ENCODE assay signal across 16 cellular contexts in genomic region chr9:83280259-83280658, GRCh38.
DNase-seq lines count a peak whose midpoint lies in the region; ATAC-seq and TF ChIP-seq lines count a peak whose summit lies in the region.
"Had no signal": no experiment of that assay in that cellular context is flagged by ENCODE, and none has a peak within 500 bp of the region (broad histone marks: within the 10 kb centered on the region; RNA-seq: fewer than 3 reads in every experiment).

No MANE protein-coding gene starts in this region.

- H3K36me3 Mint-ChIP-seq in natural killer cell treated with Interleukin-12 subunit alpha and Interleukin-12 subunit beta and Interleukin-15 and Interleukin-18, amount 100 ng/mL, for 72 hours, result no peaks in the 10 kb centered on the region
- H3K36me3 Mint-ChIP-seq in natural killer cell, result no peaks in the 10 kb centered on the region
- H3K36me3 Mint-ChIP-seq in naive thymus-derived CD4-positive, alpha-beta T cell, result peaks cover 0 to 8% (median 0%) of the 10 kb centered on the region in 5 donors
- H3K36me3 Mint-ChIP-seq: naive B cell had no signal

- H3K4me3 Mint-ChIP-seq in natural killer cell treated with Interleukin-12 subunit alpha and Interleukin-12 subunit beta and Interleukin-15 and Interleukin-18, amount 100 ng/mL, for 72 hours, result no peak overlapping the region
- no peak overlapping the region for H3K4me3 Mint-ChIP-seq in natural killer cell
- H3K4me3 Mint-ChIP-seq in naive thymus-derived CD4-positive, alpha-beta T cell, result no peak overlapping the region
- H3K4me3 Mint-ChIP-seq: IgD-negative memory B cell, naive B cell had no signal

- no peak overlapping the region for H3K27ac Mint-ChIP-seq in natural killer cell treated with Interleukin-12 subunit alpha and Interleukin-12 subunit beta and Interleukin-15 and Interleukin-18, amount 100 ng/mL, for 72 hours
- no peak overlapping the region for H3K27ac Mint-ChIP-seq in natural killer cell
- no peak overlapping the region for H3K27ac Mint-ChIP-seq in naive thymus-derived CD4-positive, alpha-beta T cell
- H3K27ac Mint-ChIP-seq: IgD-negative memory B cell, naive B cell had no signal

- H3K9me3 ChIP-seq in naive thymus-derived CD4-positive, alpha-beta T cell (ENCODE audit: control insufficient read depth in 2 of 3, low read length in 3 of 3), result no peaks in the 10 kb centered on the region
- H3K9me3 ChIP-seq: Caco-2 had no signal

- H3K4me1 ChIP-seq in naive thymus-derived CD4-positive, alpha-beta T cell (ENCODE audit: control insufficient read depth in 2 of 2, insufficient read depth in 2 of 2, low read length in 2 of 2), result no peaks in the 10 kb centered on the region
- H3K4me1 ChIP-seq: Caco-2 had no signal

- peaks cover 8 to 9% of the 10 kb centered on the region in 2 donors for H3K4me1 Mint-ChIP-seq in natural killer cell treated with Interleukin-12 subunit alpha and Interleukin-12 subunit beta and Interleukin-15 and Interleukin-18, amount 100 ng/mL, for 72 hours (ENCODE audit: low read depth in 2 of 2)
- peaks cover 12 to 13% of the 10 kb centered on the region in 2 donors for H3K4me1 Mint-ChIP-seq in natural killer cell
- H3K4me1 Mint-ChIP-seq in naive thymus-derived CD4-positive, alpha-beta T cell, result peaks cover 0 to 2% (median 0%) of the 10 kb centered on the region in 7 donors
- H3K4me1 Mint-ChIP-seq: IgD-negative memory B cell, naive B cell had no signal

- POLR2A ChIA-PET in naive thymus-derived CD4-positive, alpha-beta T cell (lab: Charles Lee), result no interaction called here

- no peak for TF ChIP-seq CTCF in natural killer cell (IDR thresholded peaks at IDR 0.05)

- peaks cover 0 to 11% of the 10 kb centered on the region in 2 donors for H3K27me3 Mint-ChIP-seq in natural killer cell treated with Interleukin-12 subunit alpha and Interleukin-12 subunit beta and Interleukin-15 and Interleukin-18, amount 100 ng/mL, for 72 hours
- no peaks in the 10 kb centered on the region for H3K27me3 Mint-ChIP-seq in natural killer cell (ENCODE audit: low read depth in 2 of 2)
- no peaks in the 10 kb centered on the region for H3K27me3 Mint-ChIP-seq in naive thymus-derived CD4-positive, alpha-beta T cell
- H3K27me3 Mint-ChIP-seq: naive B cell had no signal

- no peaks in the 10 kb centered on the region for H3K27me3 ChIP-seq in naive thymus-derived CD4-positive, alpha-beta T cell (ENCODE audit: control insufficient read depth in 2 of 2, insufficient read depth in 2 of 2, low read length in 2 of 2)

- H3K36me3 ChIP-seq in naive thymus-derived CD4-positive, alpha-beta T cell (ENCODE audit: control insufficient read depth in 2 of 3, insufficient read depth in 3 of 3, low read length in 3 of 3), result no peaks in the 10 kb centered on the region

- peak; percentile 57 to 59 for ATAC-seq in natural killer cell treated with Interleukin-12 subunit alpha and Interleukin-12 subunit beta and Interleukin-15 and Interleukin-18, amount 100 ng/mL, for 72 hours
- no peak for ATAC-seq in natural killer cell
- ATAC-seq in naive thymus-derived CD4-positive, alpha-beta T cell, result no peak
- ATAC-seq in HG02642 (IDR thresholded peaks at IDR 0.05; ENCODE audit: poor library complexity, unreplicated experiment), result no peak
- no peak for ATAC-seq in GM18873 (IDR thresholded peaks at IDR 0.05; ENCODE audit: low FRiP score, unreplicated experiment)
- ATAC-seq: esophagus mucosa had no signal

- intact Hi-C loops in natural killer cell (cut with micrococcal nuclease), result no loop called here
- intact Hi-C loops in naive thymus-derived CD4-positive, alpha-beta T cell (cut with micrococcal nuclease), result no loop called here

- no peak overlapping the region for H3K27ac ChIP-seq in naive thymus-derived CD4-positive, alpha-beta T cell (ENCODE audit: low read depth, low read length)

- H3K4me3 ChIP-seq in naive thymus-derived CD4-positive, alpha-beta T cell (ENCODE audit: low read length), result no peak overlapping the region

- DNase-seq in natural killer cell treated with Interleukin-12 subunit alpha and Interleukin-12 subunit beta and Interleukin-15 and Interleukin-18, amount 100 ng/mL, for 72 hours (ENCODE audit: low spot score), result no peak
- DNase-seq in natural killer cell, result no peak
- peak; percentile 20 for DNase-seq in SW480 (ENCODE audit: low spot score)
- peak; percentile 37 for DNase-seq in glomerular visceral epithelial cell (ENCODE audit: extremely low spot score)
- no peak for DNase-seq in naive thymus-derived CD4-positive, alpha-beta T cell
- no peak for DNase-seq in DMS114 treated with DMSO at 0.1 percent for 48 hours (lab: John Stamatoyannopoulos, UW; ENCODE audit: unreplicated experiment)
- DNase-seq: Caco-2, left ventricle myocardium superior, naive B cell, NCI-H1105, NCI-H2227 treated with DMSO at 0.1 percent for 48 hours, retina had no signal

- CTCF ChIA-PET in naive thymus-derived CD4-positive, alpha-beta T cell (lab: Charles Lee), result no interaction called here

- H3K9me3 Mint-ChIP-seq in natural killer cell treated with Interleukin-12 subunit alpha and Interleukin-12 subunit beta and Interleukin-15 and Interleukin-18, amount 100 ng/mL, for 72 hours, result peaks cover 3% of the 10 kb centered on the region
- no peaks in the 10 kb centered on the region for H3K9me3 Mint-ChIP-seq in natural killer cell
- peaks cover 0 to 4% (median 1%) of the 10 kb centered on the region in 11 donors for H3K9me3 Mint-ChIP-seq in naive thymus-derived CD4-positive, alpha-beta T cell

Comparison
In these comparisons a context has a peak if more than half of its experiments do, and no peak if none do; other contexts are left out.
1. ATAC-seq: peak in natural killer cell treated with Interleukin-12 subunit alpha and Interleukin-12 subunit beta and Interleukin-15 and Interleukin-18, amount 100 ng/mL, for 72 hours (2 of 2); none in natural killer cell (0 of 3), naive thymus-derived CD4-positive, alpha-beta T cell (single experiment), HG02642 (single experiment) and GM18873 (single experiment).
2. DNase-seq: peak in SW480 (single experiment) and glomerular visceral epithelial cell (single experiment); none in natural killer cell treated with Interleukin-12 subunit alpha and Interleukin-12 subunit beta and Interleukin-15 and Interleukin-18, amount 100 ng/mL, for 72 hours (single experiment), natural killer cell (single experiment), naive thymus-derived CD4-positive, alpha-beta T cell (0 of 9) and DMS114 treated with DMSO at 0.1 percent for 48 hours (single experiment).